1 cellular context compared by ENCODE assay signal in genomic region chr9:129596541-129597328, GRCh38.
TF ChIP-seq lines count a peak whose summit lies in the region.

No MANE protein-coding gene starts in this region.

TF ChIP-seq in HepG2, 621 proteins besides CTCF, POLR2A, EP300 and RAD21 (continued from another document and continues in another):
- TF ChIP-seq ZNF609 (CRISPR knock-in tag; IDR thresholded peaks at IDR 0.05; ENCODE audit: borderline replicate concordance) = no peak; the same call in 1 of the 2 replicates
- TF ChIP-seq TBL1XR1 (IDR thresholded peaks at IDR 0.05; ENCODE audit: borderline replicate concordance, low read length, partially characterized antibody) = no peak
- peak; percentile 82 for TF ChIP-seq ZNF709 (CRISPR knock-in tag; IDR thresholded peaks at IDR 0.05)
- TF ChIP-seq NFYC (CRISPR knock-in tag; IDR thresholded peaks at IDR 0.05) = no peak
- TF ChIP-seq FOXJ3 (CRISPR knock-in tag; IDR thresholded peaks at IDR 0.05; ENCODE audit: borderline replicate concordance) = no peak
- no peak for TF ChIP-seq MED8 (CRISPR knock-in tag; IDR thresholded peaks at IDR 0.05; ENCODE audit: insufficient replicate concordance)
- TF ChIP-seq SMARCE1 (IDR thresholded peaks at IDR 0.05; ENCODE audit: borderline replicate concordance) = no peak
- no peak; the same call in 1 of the 2 replicates for TF ChIP-seq ZNF740 (CRISPR knock-in tag; IDR thresholded peaks at IDR 0.05)
- no peak for TF ChIP-seq ATRX (CRISPR knock-in tag; IDR thresholded peaks at IDR 0.05; ENCODE audit: borderline replicate concordance)
- no peak for TF ChIP-seq ATF2 (CRISPR knock-in tag; IDR thresholded peaks at IDR 0.05)
- TF ChIP-seq CBX5 (CRISPR knock-in tag; IDR thresholded peaks at IDR 0.05; ENCODE audit: borderline replicate concordance) = no peak
- no peak for TF ChIP-seq TRAFD1 (CRISPR knock-in tag; IDR thresholded peaks at IDR 0.05; ENCODE audit: borderline replicate concordance)
- no peak for TF ChIP-seq IRX3 (CRISPR knock-in tag; IDR thresholded peaks at IDR 0.05; ENCODE audit: borderline replicate concordance, low read depth)
- TF ChIP-seq SAP130 (CRISPR knock-in tag; IDR thresholded peaks at IDR 0.05; ENCODE audit: low read depth) = peak; percentile 25; the same call in 1 of the 2 replicates
- TF ChIP-seq NRL (CRISPR knock-in tag; IDR thresholded peaks at IDR 0.05; ENCODE audit: borderline replicate concordance) = no peak
- TF ChIP-seq ISL2 (CRISPR knock-in tag; IDR thresholded peaks at IDR 0.05) = no peak
- peak; percentile 49; the same call in 1 of the 2 replicates for TF ChIP-seq ZNF768 (CRISPR knock-in tag; IDR thresholded peaks at IDR 0.05)
- peak; percentile 45; the same call in 1 of the 2 replicates for TF ChIP-seq ZNF460 (CRISPR knock-in tag; IDR thresholded peaks at IDR 0.05; ENCODE audit: borderline replicate concordance)
- no peak for TF ChIP-seq ATF3 (CRISPR knock-in tag; IDR thresholded peaks at IDR 0.05)
- no peak for TF ChIP-seq HBP1 (CRISPR knock-in tag; IDR thresholded peaks at IDR 0.05; ENCODE audit: low read depth)
- peak; percentile 69; the same call in 1 of the 2 replicates for TF ChIP-seq POGK (CRISPR knock-in tag; conservative IDR thresholded peaks at IDR 0.05)
- no peak; the same call in 1 of the 2 replicates for TF ChIP-seq REPIN1 (CRISPR knock-in tag; IDR thresholded peaks at IDR 0.05; ENCODE audit: borderline replicate concordance, low read depth)
- TF ChIP-seq IRF2 (CRISPR knock-in tag; IDR thresholded peaks at IDR 0.05) = no peak; the same call in 1 of the 2 replicates
- TF ChIP-seq PITX1 (CRISPR knock-in tag; IDR thresholded peaks at IDR 0.05) = peak; percentile 64; the same call in 1 of the 2 replicates
- TF ChIP-seq NCOA2 (CRISPR knock-in tag; IDR thresholded peaks at IDR 0.05) = 0 out of 2 replicates have a peak, but pooled peaks have one; percentile 14
- TF ChIP-seq ZNF484 (CRISPR knock-in tag; IDR thresholded peaks at IDR 0.05; ENCODE audit: borderline replicate concordance, low read depth) = no peak
- no peak for TF ChIP-seq STAG1 (CRISPR knock-in tag; IDR thresholded peaks at IDR 0.05)
- no peak for TF ChIP-seq ZNF790 (CRISPR knock-in tag; IDR thresholded peaks at IDR 0.05; ENCODE audit: borderline replicate concordance)
- TF ChIP-seq ZNF770 (CRISPR knock-in tag; IDR thresholded peaks at IDR 0.05) = peak; percentile 64
- TF ChIP-seq CHD2 (IDR thresholded peaks at IDR 0.05; ENCODE audit: low read depth, low read length) = no peak
- TF ChIP-seq EED (CRISPR knock-in tag; IDR thresholded peaks at IDR 0.05) = no peak
- TF ChIP-seq CHCHD3 (CRISPR knock-in tag; IDR thresholded peaks at IDR 0.05) = no peak; the same call in 1 of the 2 replicates
- TF ChIP-seq SP140L (CRISPR knock-in tag; IDR thresholded peaks at IDR 0.05; ENCODE audit: borderline replicate concordance) = no peak
- TF ChIP-seq POLR2AphosphoS5 (IDR thresholded peaks at IDR 0.05; ENCODE audit: low read depth, low read length) = peak; percentile 79
- TF ChIP-seq EZH2 (conservative IDR thresholded peaks at IDR 0.05; ENCODE audit: low read depth, low read length) = no peak
- TF ChIP-seq KLF6 (CRISPR knock-in tag; IDR thresholded peaks at IDR 0.05) = 0 out of 2 replicates have a peak, but pooled peaks have one; percentile 25
- TF ChIP-seq GABPB1 (CRISPR knock-in tag; IDR thresholded peaks at IDR 0.05) = peak; percentile 0; the same call in 1 of the 2 replicates
- no peak for TF ChIP-seq ZNF317 (CRISPR knock-in tag; IDR thresholded peaks at IDR 0.05)
- no peak for TF ChIP-seq XBP1 (CRISPR knock-in tag; IDR thresholded peaks at IDR 0.05)
- TF ChIP-seq MTF2 (CRISPR knock-in tag; IDR thresholded peaks at IDR 0.05; ENCODE audit: borderline replicate concordance) = no peak; the same call in 1 of the 2 replicates
- TF ChIP-seq ZBTB10 (CRISPR knock-in tag; IDR thresholded peaks at IDR 0.05; ENCODE audit: borderline replicate concordance) = no peak; the same call in 1 of the 2 replicates
- TF ChIP-seq PHB2 (IDR thresholded peaks at IDR 0.05; ENCODE audit: partially characterized antibody) = no peak
